ENCODE assay signal across 1 cellular context in genomic region chr5:73498057-73498992, GRCh38.
TF ChIP-seq lines count a peak whose summit lies in the region.

TSS of gene BTF3 (plus strand) at chr5:73498442. CDS start at chr5:73498668, 226 bp downstream.

TF ChIP-seq in HepG2, 621 proteins besides CTCF, POLR2A, EP300 and RAD21 (continued from another document and continues in another):
- TF ChIP-seq ZNF687 (CRISPR knock-in tag; IDR thresholded peaks at IDR 0.05): peak; percentile 97
- TF ChIP-seq ELF3 (CRISPR knock-in tag; IDR thresholded peaks at IDR 0.05): no peak
- TF ChIP-seq AKAP8 (CRISPR knock-in tag; IDR thresholded peaks at IDR 0.05): peak; percentile 59; the same call in 1 of the 2 replicates
- TF ChIP-seq ZMYM4 (CRISPR knock-in tag; IDR thresholded peaks at IDR 0.05): peak; percentile 74
- TF ChIP-seq ZNF788 (CRISPR knock-in tag; IDR thresholded peaks at IDR 0.05; ENCODE audit: borderline replicate concordance): peak; percentile 79; the same call in 1 of the 2 replicates
- TF ChIP-seq ATF6 (CRISPR knock-in tag; conservative IDR thresholded peaks at IDR 0.05): no peak
- TF ChIP-seq ZNF276 (CRISPR knock-in tag; IDR thresholded peaks at IDR 0.05; ENCODE audit: low read depth): peak; percentile 50; the same call in 1 of the 2 replicates
- 0 out of 2 replicates have a peak, but pooled peaks have one; percentile 57 for TF ChIP-seq KIAA2018 (CRISPR knock-in tag; IDR thresholded peaks at IDR 0.05; ENCODE audit: borderline replicate concordance)
- TF ChIP-seq TRAFD1 (CRISPR knock-in tag; IDR thresholded peaks at IDR 0.05; ENCODE audit: borderline replicate concordance): no peak
- 0 out of 2 replicates have a peak, but pooled peaks have one; percentile 63 for TF ChIP-seq ZFP82 (CRISPR knock-in tag; IDR thresholded peaks at IDR 0.05; ENCODE audit: borderline replicate concordance)
- TF ChIP-seq BRCA1 (CRISPR knock-in tag; IDR thresholded peaks at IDR 0.05): 0 out of 2 replicates have a peak, but pooled peaks have one; percentile 50
- no peak for TF ChIP-seq SSRP1 (CRISPR knock-in tag; IDR thresholded peaks at IDR 0.05)
- peak; percentile 93; the same call in 1 of the 2 replicates for TF ChIP-seq ZNF44 (CRISPR knock-in tag; IDR thresholded peaks at IDR 0.05)
- TF ChIP-seq CERS6 (CRISPR knock-in tag; IDR thresholded peaks at IDR 0.05): no peak
- TF ChIP-seq TIGD3 (CRISPR knock-in tag; IDR thresholded peaks at IDR 0.05; ENCODE audit: borderline replicate concordance): peak; percentile 79; the same call in 1 of the 2 replicates
- no peak for TF ChIP-seq ZBED4 (CRISPR knock-in tag; IDR thresholded peaks at IDR 0.05; ENCODE audit: borderline replicate concordance)
- TF ChIP-seq ARNT (IDR thresholded peaks at IDR 0.05): no peak
- TF ChIP-seq CHCHD3 (CRISPR knock-in tag; IDR thresholded peaks at IDR 0.05): no peak
- TF ChIP-seq KDM1A (CRISPR knock-in tag; IDR thresholded peaks at IDR 0.05): no peak
- no peak for TF ChIP-seq FOXA1 (IDR thresholded peaks at IDR 0.05)
- TF ChIP-seq FOXA1 (CRISPR knock-in tag; IDR thresholded peaks at IDR 0.05): no peak; the same call in 1 of the 2 replicates
- 0 out of 4 replicates have a peak, but pooled peaks of 1 of the 2 experiments have one; percentile 28 for TF ChIP-seq KLF16 (CRISPR knock-in tag; IDR thresholded peaks at IDR 0.05)
- peak; percentile 88 for TF ChIP-seq THAP11 (CRISPR knock-in tag; IDR thresholded peaks at IDR 0.05)
- no peak for TF ChIP-seq BCL6 (CRISPR knock-in tag; IDR thresholded peaks at IDR 0.05)
- TF ChIP-seq NFIB (CRISPR knock-in tag; IDR thresholded peaks at IDR 0.05; ENCODE audit: borderline replicate concordance): no peak
- TF ChIP-seq CBX1 (IDR thresholded peaks at IDR 0.05; ENCODE audit: low read depth): peak; percentile 73
- TF ChIP-seq ZNF83 (CRISPR knock-in tag; IDR thresholded peaks at IDR 0.05; ENCODE audit: borderline replicate concordance): peak; percentile 55; the same call in 1 of the 2 replicates
- TF ChIP-seq MIER3 (CRISPR knock-in tag; IDR thresholded peaks at IDR 0.05; ENCODE audit: borderline replicate concordance): no peak
- TF ChIP-seq NRL (CRISPR knock-in tag; IDR thresholded peaks at IDR 0.05; ENCODE audit: borderline replicate concordance): peak; percentile 91; the same call in 1 of the 2 replicates
- TF ChIP-seq ZNF546 (CRISPR knock-in tag; conservative IDR thresholded peaks at IDR 0.05): peak; percentile 84
